9 cellular contexts compared by ENCODE assay signal in genomic region chr2:1625281-1626001, GRCh38.
A peak's percentile ranks its signal among the peaks of the same experiment; 100 is the strongest.
DNase-seq lines count a peak whose midpoint lies in the region; ATAC-seq and TF ChIP-seq lines count a peak whose summit lies in the region.
"Had no signal": no experiment of that assay in that cellular context is flagged by ENCODE, and none has a peak within 500 bp of the region (broad histone marks: within the 10 kb centered on the region; RNA-seq: fewer than 3 reads in every experiment).

No MANE protein-coding gene starts in this region.

- intact Hi-C loops in heart left ventricle (cut with DNase I), result no loop called here
- intact Hi-C loops in posterior vena cava (cut with DNase I), result no loop called here

- peaks cover 7% of the 10 kb centered on the region for H3K36me3 ChIP-seq in GM23248 (ENCODE audit: low read depth)
- peaks cover 0 to 14% (median 0%) of the 10 kb centered on the region in 9 donors for H3K36me3 ChIP-seq in heart left ventricle

- H3K9me3 ChIP-seq in GM23248 (ENCODE audit: low read depth) (no peaks in the 10 kb centered on the region), heart left ventricle (peaks cover 0 to 14% (median 3%) of the 10 kb centered on the region in 12 donors)

- H3K9ac ChIP-seq in GM23248, result no peak overlapping the region

- no peaks in the 10 kb centered on the region for H3K9me2 ChIP-seq in GM23248 (ENCODE audit: insufficient read depth)

- in situ Hi-C loops in GM23248 (cut with MboI), result no loop called here

- 9 to 10% methylated on average over 20 of the region's 20 CpGs for WGBS in GM23248 (ENCODE audit: low coverage in 1 of 2, low lambda C conversion rate in 2 of 2, missing lambda C conversion rate in 2 of 2), 2 experiments
- 42 to 53% (median 50%) methylated on average over 20 of the region's 20 CpGs for WGBS in heart left ventricle, 4 donors

- no peak for TF ChIP-seq CTCF in heart left ventricle (IDR thresholded peaks at IDR 0.05)

- H3K79me2 ChIP-seq in GM23248 (ENCODE audit: insufficient read depth), result no peaks in the 10 kb centered on the region

- H3K27ac ChIP-seq in GM23248 (no peak overlapping the region), heart left ventricle (peak overlapping the region in 9 of 12 donors; percentile 2 to 55 (median 21))

- peak overlapping the region; percentile 6 for H3K4me2 ChIP-seq in GM23248 (ENCODE audit: unreplicated experiment)

- H3F3A ChIP-seq in GM23248 (ENCODE audit: insufficient read depth), result peaks cover 24% of the 10 kb centered on the region

- peaks cover 12% of the 10 kb centered on the region; the same call in 1 of the 2 replicates for H3K27me3 ChIP-seq in GM23248 (replicated peaks; ENCODE audit: insufficient read depth)
- H3K27me3 ChIP-seq in heart left ventricle, result no peaks in the 10 kb centered on the region

- H3K4me3 ChIP-seq in GM23248, result 0 out of 2 replicates have a peak overlapping the region, but pooled peaks have one; percentile 9
- no peak overlapping the region for H3K4me3 ChIP-seq in heart left ventricle

- no peaks in the 10 kb centered on the region for H4K20me1 ChIP-seq in GM23248 (ENCODE audit: insufficient read depth)

- peak; percentile 60 to 83 (median 72) for ATAC-seq in heart left ventricle

- TF ChIP-seq POLR2A in heart left ventricle (IDR thresholded peaks at IDR 0.05), result no peak

- H3K4me1 ChIP-seq in GM23248 (ENCODE audit: insufficient read depth) (peaks cover 16% of the 10 kb centered on the region), heart left ventricle (peaks cover 0 to 28% (median 13%) of the 10 kb centered on the region in 12 donors)

- H2AFZ ChIP-seq in GM23248, result no peak overlapping the region

- DNase-seq in GM23248 (peak; percentile 60), SHP77 treated with DMSO at 0.1 percent for 48 hours (lab: John Stamatoyannopoulos, UW) (peak; percentile 63), heart left ventricle (peak in 4 of 5 donors; percentile 49 to 64 (median 59)), posterior vena cava (ENCODE audit: low spot score) (peak; percentile 78), NCI-H2171 treated with DMSO at 0.1 percent for 48 hours (lab: John Stamatoyannopoulos, UW) (no peak), SKM-1 treated with dmso at 0.1 percent for 144 hours (lab: John Stamatoyannopoulos, UW; ENCODE audit: unreplicated experiment) (no peak), HuH-7.5 (ENCODE audit: low spot score) (no peak), cerebellum (ENCODE audit: low spot score) (no peak)
- DNase-seq: stimulated activated CD4-positive, alpha-beta T cell treated with anti-CD3 and anti-CD28 coated beads, Interleukin-12 subunit alpha, Interleukin-12 subunit beta, amount 100 ng/mL, for 4 hours had no signal

Comparison
In these comparisons a context has a peak if more than half of its experiments do, and no peak if none do; other contexts are left out.
1. DNase-seq: peak in GM23248 (single experiment), SHP77 treated with DMSO at 0.1 percent for 48 hours (single experiment), heart left ventricle (4 of 5) and posterior vena cava (single experiment); none in NCI-H2171 treated with DMSO at 0.1 percent for 48 hours (single experiment), SKM-1 treated with dmso at 0.1 percent for 144 hours (single experiment), HuH-7.5 (single experiment) and cerebellum (single experiment).